In the genomic region with DNA sequence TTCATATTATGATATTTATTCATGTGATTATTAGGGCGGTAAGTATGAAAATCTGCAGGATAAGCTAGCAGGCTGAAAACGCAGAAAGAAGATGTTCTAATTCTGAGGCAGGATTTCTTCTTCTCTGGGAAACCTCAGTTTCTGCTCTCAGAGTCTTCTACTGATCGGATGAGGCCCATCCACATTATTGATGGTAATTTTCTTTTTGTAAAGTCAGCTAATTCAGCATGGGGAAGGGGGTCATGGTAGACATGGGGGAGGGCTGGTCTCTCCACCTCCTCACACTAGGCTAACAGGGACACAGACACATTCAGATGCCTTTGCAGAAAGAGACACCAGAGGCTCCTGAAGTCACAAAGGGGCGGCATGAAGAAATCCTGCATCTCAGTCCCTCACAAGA, we compare ENCODE assay signal across 7 cellular contexts.
"Had no signal": no experiment of that assay in that cellular context is flagged by ENCODE, and none has a peak within 500 bp of the region (broad histone marks: within the 10 kb centered on the region; RNA-seq: fewer than 3 reads in every experiment).

No MANE protein-coding gene starts in this region.

- H3K4me3 ChIP-seq: GM23248, HAP-1 had no signal

- DNase-seq: GM23248, GOT3, H7, KG1 had no signal

- H3K36me3 ChIP-seq: HAP-1 had no signal

- H3K4me1 ChIP-seq: HAP-1 had no signal

- H3K27ac ChIP-seq: GM23248, HL-60 had no signal

- H3K9ac ChIP-seq: GM23248 had no signal

- H2AFZ ChIP-seq: GM23248 had no signal

- H3K9me3 ChIP-seq: HAP-1 had no signal

- ATAC-seq: HCT116 had no signal
